In genomic region chr2:37698931-37699481, GRCh38 we compare ENCODE assay signal across 21 cellular contexts. TPM values are rescaled to one million over a fixed set of nuclear protein-coding genes. Genes with fewer than 3 reads are reported as not detected.
DNase-seq lines count a peak whose midpoint lies in the region; ATAC-seq and TF ChIP-seq lines count a peak whose summit lies in the region.
"Had no signal": no experiment of that assay in that cellular context is flagged by ENCODE, and none has a peak within 500 bp of the region (broad histone marks: within the 10 kb centered on the region; RNA-seq: fewer than 3 reads in every experiment).

No MANE protein-coding gene starts in this region.

- no peak for TF ChIP-seq CTCF in astrocyte of the cerebellum (IDR thresholded peaks at IDR 0.05; ENCODE audit: low read depth, low read length, missing control alignments)
- TF ChIP-seq CTCF in thyroid gland (IDR thresholded peaks at IDR 0.05), result no peak

- H3K4me1 ChIP-seq in thyroid gland, result no peaks in the 10 kb centered on the region
- H3K4me1 ChIP-seq: right lobe of liver had no signal

- peaks cover 0 to 6% (median under 1%) of the 10 kb centered on the region in 4 donors for H3K4me1 Mint-ChIP-seq in naive thymus-derived CD8-positive, alpha-beta T cell
- H3K4me1 Mint-ChIP-seq: activated T-helper 17 cell treated with anti-CD3 and anti-CD28 coated beads, Interleukin-2, amount 50 U/mL, for 72 hours had no signal

- no peak overlapping the region for H3K27ac Mint-ChIP-seq in naive thymus-derived CD8-positive, alpha-beta T cell
- H3K27ac Mint-ChIP-seq: activated CD8-positive, alpha-beta T cell treated with anti-CD3 and anti-CD28 coated beads, Interleukin-2, amount 10 ng/mL, durations not matched to agents 7 days and 5 days; activated T-helper 17 cell treated with anti-CD3 and anti-CD28 coated beads, Interleukin-2, amount 50 U/mL, for 72 hours had no signal

- H3K4me3 Mint-ChIP-seq in naive thymus-derived CD8-positive, alpha-beta T cell, result no peak overlapping the region
- H3K4me3 Mint-ChIP-seq: activated CD8-positive, alpha-beta T cell treated with anti-CD3 and anti-CD28 coated beads, Interleukin-2, amount 10 ng/mL, durations not matched to agents 7 days and 5 days; activated T-helper 17 cell treated with anti-CD3 and anti-CD28 coated beads, Interleukin-2, amount 50 U/mL, for 72 hours had no signal

- TF ChIP-seq RAD21 in Ishikawa (IDR thresholded peaks at IDR 0.05; ENCODE audit: low read depth), result no peak

- no peak for ATAC-seq in naive thymus-derived CD8-positive, alpha-beta T cell
- ATAC-seq: activated CD8-positive, alpha-beta T cell treated with anti-CD3 and anti-CD28 coated beads, Interleukin-2, amount 10 ng/mL, durations not matched to agents 7 days and 5 days; activated T-helper 17 cell treated with anti-CD3 and anti-CD28 coated beads, Interleukin-2, amount 50 U/mL, for 72 hours; right lobe of liver had no signal

- H3K27ac ChIP-seq in thyroid gland, result no peak overlapping the region
- H3K27ac ChIP-seq: right lobe of liver, thoracic aorta, VCaP had no signal

- TF ChIP-seq POLR2A in thyroid gland (IDR thresholded peaks at IDR 0.05), result no peak

- intact Hi-C loops in thyroid gland (cut with DNase I), result no loop called here

- WGBS in thyroid gland, 2 donors, result 93 to 99% methylated on average over 2 of the region's 2 CpGs

- no peaks in the 10 kb centered on the region for H3K36me3 ChIP-seq in thyroid gland
- H3K36me3 ChIP-seq: right lobe of liver, thoracic aorta had no signal

- peak; percentile 91 for DNase-seq in ACHN
- peak; percentile 24 for DNase-seq in astrocyte of the cerebellum (ENCODE audit: low read depth)
- peak; percentile 96 for DNase-seq in kidney glomerular epithelial cell (lab: John Stamatoyannopoulos, UW)
- DNase-seq in naive thymus-derived CD8-positive, alpha-beta T cell, result no peak
- no peak for DNase-seq in NCI-H748 treated with DMSO at 0.1 percent for 48 hours (lab: John Stamatoyannopoulos, UW)
- no peak for DNase-seq in T1000 (lab: John Stamatoyannopoulos, UW)
- DNase-seq in thyroid gland, result no peak
- DNase-seq: activated CD8-positive, alpha-beta T cell treated with anti-CD3 and anti-CD28 coated beads, Interleukin-2, amount 10 ng/mL, durations not matched to agents 7 days and 5 days; amygdala; dermis blood vessel endothelial cell; GOT3; NCI-H1105 treated with DMSO at 0.1 percent for 48 hours; NCI-H2171; right lobe of liver; stimulated activated CD4-positive, alpha-beta T cell treated with anti-CD3 and anti-CD28 coated beads, Interleukin-2, amount 100 ng/mL, for 48 hours; stimulated activated CD8-positive, alpha-beta memory T cell treated with anti-CD3 and anti-CD28 coated beads, Interleukin-4, amount 100 ng/mL, for 48 hours had no signal

- no peaks in the 10 kb centered on the region for H3K9me3 ChIP-seq in thyroid gland
- H3K9me3 ChIP-seq: right lobe of liver, thoracic aorta had no signal

- peaks cover 0 to 9% (median 6%) of the 10 kb centered on the region in 9 donors for H3K9me3 Mint-ChIP-seq in naive thymus-derived CD8-positive, alpha-beta T cell

- TF ChIP-seq EP300 in Ishikawa (IDR thresholded peaks at IDR 0.05; ENCODE audit: borderline replicate concordance), result peak; percentile 75; the same call in 1 of the 2 replicates

- H3K4me3 ChIP-seq in astrocyte of the cerebellum (ENCODE audit: low read depth, low read length), result no peak overlapping the region
- H3K4me3 ChIP-seq in thyroid gland (replicated peaks in 1 of 3), result no peak overlapping the region
- H3K4me3 ChIP-seq: lung, right lobe of liver, thoracic aorta had no signal

- POLR2A ChIA-PET in naive thymus-derived CD8-positive, alpha-beta T cell (lab: Charles Lee), result no interaction called here

- in situ Hi-C loops in ACHN (cut with HindIII; ENCODE audit: low pct_ligation_motif_present, low pct_unique_long_range_greater_than_20kb, low sequenced_read_pairs), result no loop called here
- in situ Hi-C loops in astrocyte of the cerebellum (cut with HindIII; ENCODE audit: low sequenced_read_pairs), result no loop called here

- no peaks in the 10 kb centered on the region for H3K27me3 ChIP-seq in thyroid gland
- H3K27me3 ChIP-seq: right lobe of liver had no signal

- H3K27me3 Mint-ChIP-seq in naive thymus-derived CD8-positive, alpha-beta T cell, result no peaks in the 10 kb centered on the region
- H3K27me3 Mint-ChIP-seq: activated T-helper 17 cell treated with anti-CD3 and anti-CD28 coated beads, Interleukin-2, amount 50 U/mL, for 72 hours had no signal

- peaks cover 0 to 8% (median 0%) of the 10 kb centered on the region in 3 donors for H3K36me3 Mint-ChIP-seq in naive thymus-derived CD8-positive, alpha-beta T cell

TF ChIP-seq in Ishikawa, 13 proteins besides CTCF, POLR2A, EP300 and RAD21:
- TF ChIP-seq YY1 (IDR thresholded peaks at IDR 0.05; ENCODE audit: low read depth) (no peak), CEBPB (IDR thresholded peaks at IDR 0.05) (no peak), TEAD4 (IDR thresholded peaks at IDR 0.05) (peak; percentile 82), REST (IDR thresholded peaks at IDR 0.05; ENCODE audit: low read depth) (no peak), ZBTB7A (IDR thresholded peaks at IDR 0.05; ENCODE audit: low read depth) (no peak), USF1 (IDR thresholded peaks at IDR 0.05) (no peak), MAX (IDR thresholded peaks at IDR 0.05) (no peak), NFIC (IDR thresholded peaks at IDR 0.05) (peak; percentile 22; the same call in 1 of the 2 replicates), TCF12 (IDR thresholded peaks at IDR 0.05; ENCODE audit: low read depth) (peak; percentile 61; the same call in 1 of the 2 replicates)

RNA-seq across cellular contexts. Expression of gene CDC42EP3, which starts 27.6 kb away (rescaled TPM):
- 10 to 100 TPM; 28.4 to 32.3 TPM for total RNA-seq in naive thymus-derived CD8-positive, alpha-beta T cell
- polyA plus RNA-seq in naive thymus-derived CD8-positive, alpha-beta T cell, result 10 to 100 TPM; 47.9 to 68.5 (median 52.6) TPM
- 10 to 100 TPM in 3 of 4 donors, 1 to 10 TPM in 1; 8.1 to 24.7 (median 18.8) TPM for total RNA-seq in thyroid gland

Comparison
In these comparisons a context has a peak if more than half of its experiments do, and no peak if none do; other contexts are left out.
1. DNase-seq: peak in ACHN (single experiment), astrocyte of the cerebellum (single experiment) and kidney glomerular epithelial cell (single experiment); none in naive thymus-derived CD8-positive, alpha-beta T cell (0 of 10), NCI-H748 treated with DMSO at 0.1 percent for 48 hours (single experiment), T1000 (single experiment) and thyroid gland (0 of 2).